ENCODE assay signal across 9 cellular contexts in the genomic region with DNA sequence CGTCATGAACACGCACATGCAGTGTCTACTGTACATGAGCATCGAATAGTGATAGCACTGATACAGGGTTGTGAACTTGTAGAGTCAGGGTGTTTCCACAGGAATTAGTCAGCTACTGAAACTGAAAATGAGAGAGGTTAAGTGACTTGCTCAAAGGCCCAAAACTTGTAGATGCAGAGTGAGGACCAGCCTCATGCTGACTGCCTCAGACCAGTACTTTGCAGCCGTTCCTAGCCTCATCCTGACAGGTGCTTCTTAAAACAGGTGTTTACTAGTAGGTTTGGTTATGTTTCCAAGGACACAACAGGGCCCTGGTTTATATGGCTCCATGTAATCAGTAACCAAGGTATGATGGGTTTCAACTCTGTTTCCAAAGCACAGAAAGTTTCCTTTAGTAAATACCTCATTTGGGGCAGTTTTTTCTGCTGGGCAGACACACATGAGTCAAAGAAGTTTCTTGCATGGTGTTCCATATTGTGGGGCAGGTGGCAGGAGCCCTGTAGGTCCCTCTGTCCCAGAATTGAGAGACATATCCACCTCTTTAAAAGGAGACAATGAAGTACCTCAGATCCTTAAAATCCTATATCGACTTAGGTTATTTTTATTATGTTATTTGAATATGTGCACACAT. TPM values are rescaled to one million over a fixed set of nuclear protein-coding genes. Genes with fewer than 3 reads are reported as not detected.
DNase-seq lines count a peak whose midpoint lies in the region; ATAC-seq lines count a peak whose summit lies in the region.
"Had no signal": no experiment of that assay in that cellular context is flagged by ENCODE, and none has a peak within 500 bp of the region (broad histone marks: within the 10 kb centered on the region; RNA-seq: fewer than 3 reads in every experiment).

No MANE protein-coding gene starts in this region.

- no peak overlapping the region for H3K23ac ChIP-seq in neuronal stem cell (ENCODE audit: low read depth, low read length, poor library complexity)

- no peak overlapping the region for H2AFZ ChIP-seq in neuronal stem cell (ENCODE audit: low read length)

- H2BK120ac ChIP-seq in neuronal stem cell (ENCODE audit: low read depth, low read length): no peak overlapping the region

- no peak overlapping the region for H3K18ac ChIP-seq in neuronal stem cell (ENCODE audit: low read length)

- H3K36me3 ChIP-seq in neuronal stem cell (replicated peaks in 1 of 2; ENCODE audit: control insufficient read depth in 2 of 2, insufficient read depth in 2 of 2, low read length in 2 of 2): peaks cover 17 to 63% of the 10 kb centered on the region in 2 donors
- H3K36me3 ChIP-seq: tibial nerve had no signal

- H2BK12ac ChIP-seq in neuronal stem cell (ENCODE audit: low read length): no peak overlapping the region

- no peak overlapping the region for H3K9ac ChIP-seq in neuronal stem cell (ENCODE audit: low read depth, low read length, poor library complexity)

- H3K27me3 Mint-ChIP-seq in activated CD8-positive, alpha-beta memory T cell treated with anti-CD3 and anti-CD28 coated beads, Interleukin-2, amount 10 ng/mL, durations not matched to agents 7 days and 5 days: peaks cover 9% of the 10 kb centered on the region

- CTCF ChIA-PET in activated CD8-positive, alpha-beta memory T cell treated with anti-CD3 and anti-CD28 coated beads, Interleukin-2, amount 10 ng/mL, durations not matched to agents 7 days and 5 days (lab: Charles Lee): interaction anchor here (1.3 kb wide), 1 partner anchor 47 kb away, joined by 3 read pairs; no protein-coding TSS in a partner anchor

- no peaks in the 10 kb centered on the region for H3K9me3 ChIP-seq in neuronal stem cell (replicated peaks in 1 of 2; ENCODE audit: control insufficient read depth in 2 of 2, insufficient read depth in 1 of 2, low read depth in 1 of 2, low read length in 2 of 2)
- H3K9me3 ChIP-seq: tibial nerve had no signal

- H3K79me1 ChIP-seq in neuronal stem cell (ENCODE audit: low read depth, low read length): peaks cover 3% of the 10 kb centered on the region

- H3K36me3 Mint-ChIP-seq in activated CD8-positive, alpha-beta memory T cell treated with anti-CD3 and anti-CD28 coated beads, Interleukin-2, amount 10 ng/mL, durations not matched to agents 7 days and 5 days: no peaks in the 10 kb centered on the region

- ATAC-seq in activated CD8-positive, alpha-beta memory T cell treated with anti-CD3 and anti-CD28 coated beads, Interleukin-2, amount 10 ng/mL, durations not matched to agents 7 days and 5 days: peak; percentile 91
- peak; percentile 96 for ATAC-seq in GM21619 (IDR thresholded peaks at IDR 0.05; ENCODE audit: unreplicated experiment)
- peak; percentile 95 for ATAC-seq in HG03342 (IDR thresholded peaks at IDR 0.05; ENCODE audit: unreplicated experiment)

- no CpG with 5 or more reads among the region's 5 CpGs for WGBS in neuronal stem cell (ENCODE audit: extremely low coverage in 2 of 2, insufficient read length in 2 of 2, insufficient replicate concordance in 1 of 2), 2 donors

- DNase-seq in activated CD8-positive, alpha-beta memory T cell treated with anti-CD3 and anti-CD28 coated beads, Interleukin-2, amount 10 ng/mL, durations not matched to agents 7 days and 5 days: peak; percentile 64
- DNase-seq in activated CD8-positive, alpha-beta memory T cell treated with anti-CD3 and anti-CD28 coated beads for 24 hours: no peak
- DNase-seq in neuronal stem cell (ENCODE audit: low spot score) (no peak), NCI-H2029 (lab: John Stamatoyannopoulos, UW) (no peak), OCI-M2 (lab: John Stamatoyannopoulos, UW; ENCODE audit: unreplicated experiment) (no peak), 8988T (no peak)

- no peak overlapping the region for H3K4me3 ChIP-seq in neuronal stem cell (ENCODE audit: low read length in 2 of 2)
- H3K4me3 ChIP-seq: tibial nerve had no signal

- H3K9me3 Mint-ChIP-seq in activated CD8-positive, alpha-beta memory T cell treated with anti-CD3 and anti-CD28 coated beads, Interleukin-2, amount 10 ng/mL, durations not matched to agents 7 days and 5 days (ENCODE audit: low read depth): no peaks in the 10 kb centered on the region

- no peak overlapping the region for H3K27ac ChIP-seq in neuronal stem cell (replicated peaks; ENCODE audit: low read length)
- H3K27ac ChIP-seq: tibial nerve had no signal

- H3K4me2 ChIP-seq in neuronal stem cell (ENCODE audit: insufficient read depth, low read length, poor library complexity, severe bottlenecking): no peak overlapping the region

- no peak overlapping the region for H2BK5ac ChIP-seq in neuronal stem cell (ENCODE audit: low read length)

- no peak overlapping the region for H4K8ac ChIP-seq in neuronal stem cell (ENCODE audit: low read depth, low read length)

- no peak overlapping the region for H3K14ac ChIP-seq in neuronal stem cell (ENCODE audit: low read length)

- no peak overlapping the region for H3K4me3 Mint-ChIP-seq in activated CD8-positive, alpha-beta memory T cell treated with anti-CD3 and anti-CD28 coated beads, Interleukin-2, amount 10 ng/mL, durations not matched to agents 7 days and 5 days

- peaks cover 3 to 4% of the 10 kb centered on the region in 2 donors for H3K4me1 ChIP-seq in neuronal stem cell (ENCODE audit: control insufficient read depth in 2 of 2, insufficient read depth in 1 of 2, low read depth in 1 of 2, low read length in 2 of 2)
- H3K4me1 ChIP-seq: tibial nerve had no signal

- H2AK5ac ChIP-seq in neuronal stem cell (ENCODE audit: low read depth, low read length): no peak overlapping the region

- no peak overlapping the region for H2BK15ac ChIP-seq in neuronal stem cell (ENCODE audit: low read length)

- H4K91ac ChIP-seq in neuronal stem cell (ENCODE audit: low read depth, low read length, poor library complexity): peak overlapping the region; percentile 14

- H3K4ac ChIP-seq in neuronal stem cell (ENCODE audit: low read length): no peak overlapping the region

- H3K4me1 Mint-ChIP-seq in activated CD8-positive, alpha-beta memory T cell treated with anti-CD3 and anti-CD28 coated beads, Interleukin-2, amount 10 ng/mL, durations not matched to agents 7 days and 5 days: peaks cover 20% of the 10 kb centered on the region

- H3K27me3 ChIP-seq in neuronal stem cell (ENCODE audit: control insufficient read depth in 3 of 3, insufficient read depth in 3 of 3, low read depth in 1 of 3, low read length in 3 of 3): no peaks in the 10 kb centered on the region
- H3K27me3 ChIP-seq: tibial nerve had no signal

- peak overlapping the region; percentile 54 for H3K27ac Mint-ChIP-seq in activated CD8-positive, alpha-beta memory T cell treated with anti-CD3 and anti-CD28 coated beads, Interleukin-2, amount 10 ng/mL, durations not matched to agents 7 days and 5 days

RNA-seq across cellular contexts. Expression of a gene that starts 16.0 kb away (rescaled TPM):
- under 1 TPM; 0.89 to 0.99 TPM for total RNA-seq in activated CD8-positive, alpha-beta memory T cell treated with anti-CD3 and anti-CD28 coated beads, Interleukin-2, amount 10 ng/mL, durations not matched to agents 7 days and 5 days
- polyA plus RNA-seq in neuronal stem cell (2013, experiment 1 of 2): 5.6 TPM
- polyA plus RNA-seq in neuronal stem cell (2013, experiment 2 of 2): 5.9 TPM
